ENCODE assay signal across 12 cellular contexts in the genomic region with DNA sequence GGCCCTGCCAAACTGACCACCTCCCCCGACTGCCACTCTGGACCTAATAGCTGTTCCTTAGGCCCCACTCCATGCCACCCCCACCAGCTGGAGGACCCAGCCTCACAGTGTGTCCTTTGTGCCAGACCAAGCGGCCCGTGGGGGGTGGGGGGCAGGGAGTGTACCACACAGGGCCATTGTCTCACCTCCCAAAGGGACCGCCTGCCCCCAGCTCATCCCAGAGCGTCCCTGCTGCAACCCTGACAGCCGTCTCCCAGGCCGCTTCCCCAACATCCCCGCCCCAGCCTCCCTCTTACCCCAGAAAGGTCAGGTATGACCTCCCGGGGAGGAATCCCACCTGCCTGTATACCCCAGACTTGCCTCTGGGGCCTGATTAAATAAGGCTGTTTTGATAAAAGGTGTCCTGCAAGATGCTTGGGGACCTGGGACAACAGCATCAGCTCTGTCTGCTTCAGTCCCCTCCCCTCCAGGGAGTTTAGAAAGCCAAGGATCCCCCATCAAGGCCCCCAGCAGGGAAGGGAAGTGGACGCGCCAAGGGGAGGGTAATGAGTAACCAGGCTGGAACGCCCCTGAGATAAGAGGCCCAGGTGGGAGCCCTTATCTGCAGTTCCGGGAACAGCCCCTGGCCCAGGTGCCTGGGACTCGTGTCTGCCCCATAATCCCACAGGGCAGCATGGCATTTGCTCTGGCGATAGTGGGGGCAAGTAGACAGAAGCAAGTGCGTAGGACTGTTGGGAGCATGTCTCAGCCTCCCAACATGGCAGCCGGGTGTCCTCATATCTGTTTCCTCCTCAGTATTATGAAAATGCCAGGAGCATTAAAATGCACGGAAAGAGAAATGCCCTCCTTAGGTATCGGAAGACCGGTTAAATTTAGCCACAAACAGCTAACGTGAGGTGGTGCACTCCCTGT. TPM values are rescaled to one million over a fixed set of nuclear protein-coding genes. Genes with fewer than 3 reads are reported as not detected.
A peak's percentile ranks its signal among the peaks of the same experiment; 100 is the strongest.
DNase-seq lines count a peak whose midpoint lies in the region; ATAC-seq and TF ChIP-seq lines count a peak whose summit lies in the region.
"Had no signal": no experiment of that assay in that cellular context is flagged by ENCODE, and none has a peak within 500 bp of the region (broad histone marks: within the 10 kb centered on the region; RNA-seq: fewer than 3 reads in every experiment).

No MANE protein-coding gene starts in this region.

- peak in 2 of 3 donors; percentile 85 to 87 for DNase-seq in Peyer's patch
- peak; percentile 54 to 84 for DNase-seq in hippocampal formation (lab: John Stamatoyannopoulos, UW)
- no peak for DNase-seq in stimulated activated naive CD4-positive, alpha-beta T cell (lab: John Stamatoyannopoulos, UW)
- DNase-seq in effector CD8-positive, alpha-beta T cell (lab: John Stamatoyannopoulos, UW), result no peak
- DNase-seq in activated CD4-positive, alpha-beta T cell treated with anti-CD3 and anti-CD28 coated beads for 48 hours, result no peak
- DNase-seq: activated naive CD4-positive, alpha-beta T cell; AML-193; NCI-H446 treated with DMSO at 0.1 percent for 48 hours; retina had no signal

- peaks cover 0 to 20% (median 7%) of the 10 kb centered on the region in 11 experiments; a peak in 8 of 22 replicates for H3K27me3 ChIP-seq in BLaER1 treated with 17β-estradiol and CSF1 and Interleukin-3, amounts not matched to agents 10 nM and 100 nM
- no peaks in the 10 kb centered on the region for H3K27me3 ChIP-seq in Peyer's patch

- ATAC-seq in GM19035 (IDR thresholded peaks at IDR 0.05; ENCODE audit: unreplicated experiment), result no peak

- H3K4me3 ChIP-seq in BLaER1 treated with 17β-estradiol and CSF1 and Interleukin-3, amounts not matched to agents 10 nM and 100 nM, result no peak overlapping the region
- H3K4me3 ChIP-seq in Peyer's patch, result peak overlapping the region in 1 of 4 donors; percentile 6

- peak overlapping the region in 2 of 3 experiments; percentile 61 to 78 for H3K27ac Mint-ChIP-seq in nephron

- peaks cover 14% of the 10 kb centered on the region for H3K36me3 Mint-ChIP-seq in nephron (ENCODE audit: low read depth)

- peak in 1 of 2 donors; percentile 30 for TF ChIP-seq POLR2A in Peyer's patch (IDR thresholded peaks at IDR 0.05)

- H4K20me1 ChIP-seq in BLaER1 treated with 17β-estradiol and CSF1 and Interleukin-3, amounts not matched to agents 10 nM and 100 nM, result no peaks in the 10 kb centered on the region; a peak in 1 of 22 replicates

- H3K4me3 Mint-ChIP-seq in nephron, result no peak overlapping the region

- peak overlapping the region in 8 of 11 experiments; percentile 26 to 57 (median 48); a peak in 14 of 22 replicates for H3K4me2 ChIP-seq in BLaER1 treated with 17β-estradiol and CSF1 and Interleukin-3, amounts not matched to agents 10 nM and 100 nM

- H3K27me3 Mint-ChIP-seq in nephron (ENCODE audit: low read depth), result peaks cover under 1% of the 10 kb centered on the region

- peak overlapping the region in 1 of 11 experiments; percentile 44; a peak in 1 of 22 replicates for H3K9ac ChIP-seq in BLaER1 treated with 17β-estradiol and CSF1 and Interleukin-3, amounts not matched to agents 10 nM and 100 nM

- no peaks in the 10 kb centered on the region for H3K36me3 ChIP-seq in BLaER1 treated with 17β-estradiol and CSF1 and Interleukin-3, amounts not matched to agents 10 nM and 100 nM
- peaks cover 0 to 22% (median 0%) of the 10 kb centered on the region in 3 donors for H3K36me3 ChIP-seq in Peyer's patch

- peaks cover 10% of the 10 kb centered on the region for H3K4me1 Mint-ChIP-seq in nephron

- peaks cover 27 to 60% (median 53%) of the 10 kb centered on the region in 10 experiments for H3K4me1 ChIP-seq in BLaER1 treated with 17β-estradiol and CSF1 and Interleukin-3, amounts not matched to agents 10 nM and 100 nM
- H3K4me1 ChIP-seq in Peyer's patch, result peaks cover 11 to 71% (median 18%) of the 10 kb centered on the region in 4 donors

- H3K9me3 Mint-ChIP-seq in nephron, result no peaks in the 10 kb centered on the region

- H3K9me3 ChIP-seq in BLaER1 treated with 17β-estradiol and CSF1 and Interleukin-3, amounts not matched to agents 10 nM and 100 nM (replicated peaks in 1 of 11), result no peaks in the 10 kb centered on the region
- no peaks in the 10 kb centered on the region for H3K9me3 ChIP-seq in Peyer's patch

- TF ChIP-seq CTCF in Peyer's patch (IDR thresholded peaks at IDR 0.05), result peak in 2 of 6 experiments; percentile 16 to 19
- no peak for TF ChIP-seq CTCF in nephron (IDR thresholded peaks at IDR 0.05; ENCODE audit: unreplicated experiment in 3 of 3)

- H3K27ac ChIP-seq in BLaER1 treated with 17β-estradiol and CSF1 and Interleukin-3, amounts not matched to agents 10 nM and 100 nM, result no peak overlapping the region
- H3K27ac ChIP-seq in Peyer's patch, result peak overlapping the region in 3 of 4 donors; percentile 51 to 93 (median 84)

RNA-seq across cellular contexts. Expression of a gene that starts 9.0 kb away (rescaled TPM):
- total RNA-seq in Peyer's patch, result 10 to 100 TPM; 22.3 to 41.0 (median 34.7) TPM

RNA-seq across cellular contexts. Expression of a gene that starts 10.6 kb away (rescaled TPM):
- 100 to 1,000 TPM in 2 of 4 donors, 10 to 100 TPM in 2; 19.8 to 190 (median 92.7) TPM for total RNA-seq in Peyer's patch

RNA-seq across cellular contexts. Expression of a gene that starts 39.4 kb away (rescaled TPM):
- total RNA-seq in Peyer's patch, result 100 to 1,000 TPM in 3 of 4 donors, 10 to 100 TPM in 1; 67.1 to 189 (median 117) TPM

RNA-seq across cellular contexts. Expression of a gene that starts 50.0 kb away (rescaled TPM):
- 100 to 1,000 TPM in 3 of 4 donors, 10 to 100 TPM in 1; 74.3 to 142 (median 123) TPM for total RNA-seq in Peyer's patch

Comparison
In these comparisons a context has a peak if more than half of its experiments do, and no peak if none do; other contexts are left out.
1. H3K27ac ChIP-seq: peak in Peyer's patch (3 of 4); none in BLaER1 treated with 17β-estradiol and CSF1 and Interleukin-3, amounts not matched to agents 10 nM and 100 nM (0 of 11).
2. DNase-seq: peak in Peyer's patch (2 of 3) and hippocampal formation (2 of 2); none in stimulated activated naive CD4-positive, alpha-beta T cell (0 of 6), effector CD8-positive, alpha-beta T cell (single experiment) and activated CD4-positive, alpha-beta T cell treated with anti-CD3 and anti-CD28 coated beads for 48 hours (single experiment).